ENCODE assay signal across 13 cellular contexts in the genomic region with DNA sequence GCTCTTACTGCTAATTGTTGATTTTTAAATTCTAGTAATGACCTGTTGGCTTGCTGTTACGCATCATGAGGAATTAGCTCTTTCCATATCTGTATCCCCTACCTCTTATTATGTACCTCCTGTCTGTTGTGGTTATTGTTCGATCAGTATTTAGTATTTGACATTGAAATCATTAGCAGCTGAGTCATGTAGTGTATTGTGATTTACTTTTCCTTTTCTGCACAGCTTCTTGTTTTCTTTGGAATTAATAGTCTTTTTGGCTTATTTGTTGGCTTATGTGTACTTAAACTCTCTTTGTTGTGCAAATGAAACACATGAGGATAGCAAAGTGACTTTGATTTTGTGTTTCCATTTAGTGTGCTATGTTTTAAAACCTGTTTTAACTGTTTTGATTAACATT.
"Had no signal": no experiment of that assay in that cellular context is flagged by ENCODE, and none has a peak within 500 bp of the region (broad histone marks: within the 10 kb centered on the region; RNA-seq: fewer than 3 reads in every experiment).

No MANE protein-coding gene starts in this region.

- H3K4me3 ChIP-seq: esophagus muscularis mucosa, ovary, skin epidermis, uterus had no signal

- H3K27me3 ChIP-seq: esophagus muscularis mucosa, foreskin keratinocyte, ovary, uterus had no signal

- H3K4me3 Mint-ChIP-seq: activated naive CD8-positive, alpha-beta T cell treated with anti-CD3 and anti-CD28 coated beads, Interleukin-2, amount 10 ng/mL, durations not matched to agents 7 days and 5 days had no signal

- H3K9me3 Mint-ChIP-seq: activated naive CD8-positive, alpha-beta T cell treated with anti-CD3 and anti-CD28 coated beads, Interleukin-2, amount 10 ng/mL, durations not matched to agents 7 days and 5 days had no signal

- H3K27ac Mint-ChIP-seq: activated naive CD8-positive, alpha-beta T cell treated with anti-CD3 and anti-CD28 coated beads, Interleukin-2, amount 10 ng/mL, durations not matched to agents 7 days and 5 days had no signal

- H3K36me3 ChIP-seq: ovary, uterus had no signal

- DNase-seq: activated CD4-positive, alpha-beta T cell treated with anti-CD3 and anti-CD28 coated beads, Interleukin-2, amount 50 U/mL, for 1 hour; activated naive CD8-positive, alpha-beta T cell treated with anti-CD3 and anti-CD28 coated beads, Interleukin-2, amount 10 ng/mL, durations not matched to agents 7 days and 5 days; activated T-cell treated with anti-CD3 and anti-CD28 coated beads, Interleukin-2, amount 50 U/mL, for 48 hours; aorta; foreskin keratinocyte; head of caudate nucleus; kidney; left ventricle myocardium superior; mesendoderm; ovary; uterus had no signal

- H3K9me3 ChIP-seq: esophagus muscularis mucosa, ovary, uterus had no signal

- H3K4me1 ChIP-seq: uterus had no signal

- H3K27ac ChIP-seq: esophagus muscularis mucosa, foreskin keratinocyte, ovary, skin epidermis, uterus had no signal
